ENCODE assay signal across 14 cellular contexts in the genomic region with DNA sequence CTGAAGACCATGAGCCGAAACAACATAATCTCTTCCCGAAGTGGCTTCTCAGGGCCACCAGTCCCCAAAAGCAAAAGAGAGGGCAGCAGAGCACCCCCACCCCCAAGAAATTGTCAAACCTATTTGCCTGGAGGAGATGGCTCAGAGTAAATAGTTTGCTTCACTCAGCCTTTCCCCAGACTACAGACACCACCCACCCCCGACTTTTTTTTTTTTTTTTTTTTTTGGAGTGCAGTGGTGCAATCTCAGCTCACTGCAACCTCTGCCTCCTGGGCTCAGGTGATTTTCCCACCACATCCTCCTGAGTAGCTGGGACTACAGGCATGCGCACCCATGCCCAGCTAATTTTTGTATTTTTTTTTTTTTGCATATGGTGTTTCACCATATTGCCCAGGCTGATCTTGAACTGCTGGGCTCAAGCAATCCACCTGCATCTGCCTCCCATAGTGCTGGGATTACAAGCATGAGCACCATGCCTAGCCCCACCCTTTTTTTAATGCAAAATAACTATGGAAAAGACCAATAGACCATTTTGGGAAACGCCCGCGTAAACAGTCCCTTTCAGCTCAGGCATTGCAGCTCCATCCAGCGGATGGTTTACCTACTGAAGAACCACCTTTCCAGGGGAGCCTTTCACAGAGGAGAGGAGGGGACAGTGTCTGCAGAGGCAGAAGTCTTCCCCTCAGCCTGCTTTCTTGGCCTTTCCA. TPM values are rescaled to one million over a fixed set of nuclear protein-coding genes. Genes with fewer than 3 reads are reported as not detected.
DNase-seq lines count a peak whose midpoint lies in the region; ATAC-seq and TF ChIP-seq lines count a peak whose summit lies in the region.
"Had no signal": no experiment of that assay in that cellular context is flagged by ENCODE, and none has a peak within 500 bp of the region (broad histone marks: within the 10 kb centered on the region; RNA-seq: fewer than 3 reads in every experiment).

No MANE protein-coding gene starts in this region.

- POLR2A ChIA-PET in Panc1 (lab: Charles Lee) (interaction anchor here (0.7 kb wide), 1 partner anchor 222 kb away, joined by 7 read pairs; no protein-coding TSS in a partner anchor), GM10248 (lab: Yijun Ruan, JAX) (no interaction called here)

- H3K27ac ChIP-seq in Panc1 (ENCODE audit: low read length) (peak overlapping the region; percentile 78), right cardiac atrium (ENCODE audit: low read length) (peak overlapping the region; percentile 71), skeletal muscle tissue (ENCODE audit: low read depth, low read length) (peak overlapping the region; percentile 36), ovary (no peak overlapping the region)
- H3K27ac ChIP-seq: brain microvascular endothelial cell had no signal

- no peak for ATAC-seq in Panc1
- no peak for ATAC-seq in right cardiac atrium
- ATAC-seq in HG02678 (IDR thresholded peaks at IDR 0.05; ENCODE audit: unreplicated experiment): no peak
- ATAC-seq: stimulated activated memory B cell treated with anti-CD40 and anti-IgM and Interleukin-4, amounts not matched to agents 10 μg/mL and 1 μg/mL and 100 μg/mL, for 72 hours had no signal

- in situ Hi-C loops in Panc1 (cut with HindIII; ENCODE audit: low pct_unique_long_range_greater_than_20kb, low sequenced_read_pairs): no loop called here

- CTCF ChIA-PET in Panc1 (lab: Charles Lee) (interaction anchor here (0.6 kb wide), 1 partner anchor 22 kb away, joined by 5 read pairs; no protein-coding TSS in a partner anchor), GM10248 (lab: Yijun Ruan, JAX) (interaction anchor here (1.0 kb wide), 1 partner anchor 116 kb away, joined by 3 read pairs; no protein-coding TSS in a partner anchor)

- no peak overlapping the region for H3K4me3 ChIP-seq in Panc1 (ENCODE audit: low read depth in 2 of 2, low read length in 2 of 2)
- no peak overlapping the region for H3K4me3 ChIP-seq in right cardiac atrium (ENCODE audit: low read length)
- H3K4me3 ChIP-seq in skeletal muscle tissue (ENCODE audit: low read length in 3 of 3): no peak overlapping the region
- no peak overlapping the region for H3K4me3 ChIP-seq in ovary

- H3K27me3 ChIP-seq in Panc1 (ENCODE audit: control insufficient read depth, insufficient read depth, low read length) (no peaks in the 10 kb centered on the region), right cardiac atrium (ENCODE audit: control insufficient read depth, insufficient read depth) (no peaks in the 10 kb centered on the region), skeletal muscle tissue (ENCODE audit: control insufficient read depth in 3 of 3, insufficient read depth in 3 of 3, low read length in 3 of 3) (no peaks in the 10 kb centered on the region), ovary (no peaks in the 10 kb centered on the region)
- H3K27me3 ChIP-seq: brain microvascular endothelial cell had no signal

- DNase-seq in H4 (ENCODE audit: low spot score) (peak; percentile 31), Panc1 (ENCODE audit: low read depth, low spot score) (no peak), right cardiac atrium (no peak), GM10248 (ENCODE audit: extremely low spot score) (no peak), ovary (no peak), SIG-M5 (lab: John Stamatoyannopoulos, UW) (no peak)
- DNase-seq: brain microvascular endothelial cell; CD4-positive, CD25-positive, alpha-beta regulatory T cell; NCI-H1092; NCI-H345; stimulated activated CD4-positive, alpha-beta T cell treated with anti-CD3 and anti-CD28 coated beads, Interleukin-4, amount 100 ng/mL, for 1 hour had no signal

- no peak for TF ChIP-seq EP300 in ovary (IDR thresholded peaks at IDR 0.05)

- intact Hi-C loops in Panc1 (cut with micrococcal nuclease; ENCODE audit: unreplicated experiment) (no loop called here), right cardiac atrium (cut with DNase I) (loop anchor here in 2 of 4 donors (10.0 kb wide), 4 partner anchors 46 to 116 kb away; no protein-coding TSS in a partner anchor), ovary (cut with DNase I) (loop anchor here in 1 of 4 donors (5.0 kb wide), 1 partner anchor 104 kb away; no protein-coding TSS in a partner anchor)

- no peaks in the 10 kb centered on the region for H3K9me3 ChIP-seq in Panc1 (ENCODE audit: control insufficient read depth, insufficient read depth, low read depth, low read length)
- H3K9me3 ChIP-seq in right cardiac atrium (ENCODE audit: control insufficient read depth, low read length): no peaks in the 10 kb centered on the region
- H3K9me3 ChIP-seq in skeletal muscle tissue (ENCODE audit: control insufficient read depth in 3 of 3, low read length in 3 of 3): no peaks in the 10 kb centered on the region
- H3K9me3 ChIP-seq in ovary: no peaks in the 10 kb centered on the region

- H3K4me1 ChIP-seq in Panc1 (ENCODE audit: control insufficient read depth, insufficient read depth, low read length): peaks cover 100% of the 10 kb centered on the region
- peaks cover 79% of the 10 kb centered on the region for H3K4me1 ChIP-seq in right cardiac atrium (ENCODE audit: control insufficient read depth, insufficient read depth, low read length)
- H3K4me1 ChIP-seq in skeletal muscle tissue (ENCODE audit: control insufficient read depth in 3 of 3, insufficient read depth in 3 of 3, low read length in 3 of 3): peaks cover 88 to 93% (median 93%) of the 10 kb centered on the region in 3 donors
- H3K4me1 ChIP-seq in ovary (ENCODE audit: insufficient read depth): peaks cover 65% of the 10 kb centered on the region

- 81% methylated on average over 8 of the region's 8 CpGs for WGBS in right cardiac atrium
- WGBS in ovary, 3 donors: 77 to 81% (median 77%) methylated on average over 8 of the region's 8 CpGs

- H3K36me3 ChIP-seq in Panc1 (ENCODE audit: control insufficient read depth, insufficient read depth, low read length) (no peaks in the 10 kb centered on the region), skeletal muscle tissue (ENCODE audit: control insufficient read depth in 3 of 3, insufficient read depth in 3 of 3, low read length in 3 of 3) (no peaks in the 10 kb centered on the region), ovary (no peaks in the 10 kb centered on the region)
- H3K36me3 ChIP-seq: brain microvascular endothelial cell had no signal

- no peak for TF ChIP-seq CTCF in Panc1 (IDR thresholded peaks at IDR 0.05)
- no peak for TF ChIP-seq CTCF in GM10248 (IDR thresholded peaks at IDR 0.05; ENCODE audit: control extremely low read depth, extremely low read depth, low read depth, missing control alignments)
- no peak for TF ChIP-seq CTCF in ovary (IDR thresholded peaks at IDR 0.05)

- no TSS peak for BruUV-seq in Panc1 (replicated peaks; lab: Mats Ljungman, UMichigan)

- no peak for TF ChIP-seq POLR2A in ovary (IDR thresholded peaks at IDR 0.05)

- peak overlapping the region in 1 of 3 donors; percentile 60 for H3K9ac ChIP-seq in skeletal muscle tissue (ENCODE audit: low read depth in 1 of 3, low read length in 3 of 3)

RNA-seq across cellular contexts. Expression of a gene that starts 9.8 kb away (rescaled TPM):
- total RNA-seq in H4 (2014; rRNA removed; shearing (Covaris generic)): 10.9 and 13.5 TPM in 2 replicates
- total RNA-seq in Panc1 (2021; ENCODE audit: unreplicated experiment) (34.2 TPM), right cardiac atrium (10 to 100 TPM; 67.4 to 83.1 (median 72.9) TPM), skeletal muscle tissue (11.5 TPM), ovary (100 to 1,000 TPM in 2 of 7 donors, 10 to 100 TPM in 5; 30.3 to 117 (median 86.3) TPM)
- 29.1 TPM for polyA plus RNA-seq in Panc1 (2012; ENCODE audit: insufficient read length)
- polyA plus RNA-seq in right cardiac atrium (38.0 TPM), ovary (10 to 100 TPM; 36.5 to 40.3 TPM)

Comparison
In these comparisons a context has a peak if more than half of its experiments do, and no peak if none do; other contexts are left out.
1. H3K27ac ChIP-seq: peak in Panc1 (single experiment), right cardiac atrium (single experiment) and skeletal muscle tissue (single experiment); none in ovary (0 of 2).